In the genomic region with DNA sequence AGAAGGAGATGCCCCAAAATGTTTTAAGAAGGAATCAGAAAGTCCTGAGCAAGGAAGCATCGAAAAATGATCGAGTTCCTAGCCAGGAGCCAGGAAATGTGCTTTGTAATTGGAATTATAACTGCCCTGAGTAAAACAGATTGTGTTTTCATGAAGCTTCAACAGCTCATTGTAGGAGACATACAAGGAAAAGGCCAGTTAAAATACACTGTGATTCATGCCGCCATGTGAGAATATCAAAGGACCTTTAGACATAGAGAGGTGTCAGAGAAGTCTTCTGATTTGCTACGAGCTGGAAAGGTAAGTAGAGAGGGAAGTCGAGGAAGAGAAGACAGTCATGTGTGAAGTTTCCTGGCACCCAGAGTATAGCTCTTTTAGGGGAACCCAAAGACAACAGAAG, we compare ENCODE assay signal across 23 cellular contexts.
A peak's percentile ranks its signal among the peaks of the same experiment; 100 is the strongest.
DNase-seq lines count a peak whose midpoint lies in the region; ATAC-seq and TF ChIP-seq lines count a peak whose summit lies in the region.
"Had no signal": no experiment of that assay in that cellular context is flagged by ENCODE, and none has a peak within 500 bp of the region (broad histone marks: within the 10 kb centered on the region; RNA-seq: fewer than 3 reads in every experiment).

No MANE protein-coding gene starts in this region.

- H3K27me3 ChIP-seq in KMS-11 (ENCODE audit: insufficient read depth, low read depth) (no peaks in the 10 kb centered on the region), gastrocnemius medialis (no peaks in the 10 kb centered on the region)
- H3K27me3 ChIP-seq: upper lobe of right lung had no signal

- TF ChIP-seq POLR2A in gastrocnemius medialis (IDR thresholded peaks at IDR 0.05) = no peak

- H3K4me1 Mint-ChIP-seq in activated CD4-positive, alpha-beta T cell treated with anti-CD3 and anti-CD28 coated beads, Interleukin-2, amount 10 ng/mL, durations not matched to agents 24 days and 14 days = peaks cover 31% of the 10 kb centered on the region

- peaks cover 100% of the 10 kb centered on the region for H3K4me1 ChIP-seq in KMS-11 (ENCODE audit: low read depth, poor library complexity, severe bottlenecking)
- peaks cover 73 to 89% of the 10 kb centered on the region in 2 donors for H3K4me1 ChIP-seq in gastrocnemius medialis

- intact Hi-C loops in activated CD4-positive, alpha-beta T cell treated with anti-CD3 and anti-CD28 coated beads, Interleukin-2, amount 10 ng/mL, durations not matched to agents 24 days and 14 days (cut with micrococcal nuclease) = loop anchor here (1.0 kb wide), 1 partner anchor 8 kb away; no protein-coding TSS in a partner anchor
- intact Hi-C loops in gastrocnemius medialis (cut with DNase I; ENCODE audit: low total_unique reads) = no loop called here

- ATAC-seq in gastrocnemius medialis = peak; percentile 40 to 57
- ATAC-seq in HG03280 (IDR thresholded peaks at IDR 0.05; ENCODE audit: unreplicated experiment) = no peak
- ATAC-seq: lower lobe of right lung, upper lobe of right lung had no signal

- H3K79me2 ChIP-seq in KMS-11 (ENCODE audit: insufficient read depth, low read depth) = peaks cover 100% of the 10 kb centered on the region

- no peak overlapping the region for H3K4me3 Mint-ChIP-seq in activated CD4-positive, alpha-beta T cell treated with anti-CD3 and anti-CD28 coated beads, Interleukin-2, amount 10 ng/mL, durations not matched to agents 24 days and 14 days
- H3K4me3 Mint-ChIP-seq: naive B cell had no signal

- H3K4me2 ChIP-seq in KMS-11 = peak overlapping the region; percentile 32
- H3K4me2 ChIP-seq: SK-N-SH had no signal

- H3K36me3 Mint-ChIP-seq in activated CD4-positive, alpha-beta T cell treated with anti-CD3 and anti-CD28 coated beads, Interleukin-2, amount 10 ng/mL, durations not matched to agents 24 days and 14 days (ENCODE audit: low read depth) = peaks cover 31% of the 10 kb centered on the region

- H3K27me3 Mint-ChIP-seq in activated CD4-positive, alpha-beta T cell treated with anti-CD3 and anti-CD28 coated beads, Interleukin-2, amount 10 ng/mL, durations not matched to agents 24 days and 14 days = no peaks in the 10 kb centered on the region
- H3K27me3 Mint-ChIP-seq: naive B cell had no signal

- DNase-seq in activated CD4-positive, alpha-beta T cell treated with anti-CD3 and anti-CD28 coated beads, Interleukin-2, amount 10 ng/mL, durations not matched to agents 24 days and 14 days = no peak
- DNase-seq in activated CD4-positive, alpha-beta T cell treated with anti-CD3 and anti-CD28 coated beads for 4 hours = no peak
- no peak for DNase-seq in epithelial cell of prostate (ENCODE audit: low read depth, low spot score)
- no peak for DNase-seq in gastrocnemius medialis
- no peak for DNase-seq in RKO (ENCODE audit: low spot score)
- DNase-seq in NCI-H1930 (lab: John Stamatoyannopoulos, UW) = no peak
- DNase-seq: 8988T; activated T-cell treated with anti-CD3 and anti-CD28 coated beads, Interleukin-2, amount 50 U/mL, for 48 hours; aorta; C1 segment of cervical spinal cord; DMS153; foreskin melanocyte; KBM-7; lower lobe of right lung; naive B cell; NCI-H1092; SK-N-SH; T-helper 9 cell; upper lobe of right lung had no signal

- H3K9ac ChIP-seq in KMS-11 = no peak overlapping the region
- H3K9ac ChIP-seq: parathyroid adenoma, SK-N-SH had no signal

- H3K4me3 ChIP-seq in KMS-11 (IDR thresholded peaks at IDR 0.05; ENCODE audit: insufficient read depth, low read depth, low read length) (no peak overlapping the region), gastrocnemius medialis (no peak overlapping the region)
- H3K4me3 ChIP-seq: lower lobe of right lung, skin epidermis, upper lobe of right lung had no signal

- peak overlapping the region; percentile 2 for H3K27ac Mint-ChIP-seq in activated CD4-positive, alpha-beta T cell treated with anti-CD3 and anti-CD28 coated beads, Interleukin-2, amount 10 ng/mL, durations not matched to agents 24 days and 14 days

- H3K9me3 Mint-ChIP-seq in activated CD4-positive, alpha-beta T cell treated with anti-CD3 and anti-CD28 coated beads, Interleukin-2, amount 10 ng/mL, durations not matched to agents 24 days and 14 days = peaks cover 6% of the 10 kb centered on the region
- H3K9me3 Mint-ChIP-seq: naive B cell had no signal

- no peak overlapping the region for H2AFZ ChIP-seq in KMS-11 (ENCODE audit: low read depth)
- H2AFZ ChIP-seq: parathyroid adenoma had no signal

- no peak overlapping the region; the same call in 1 of the 2 replicates for H3K27ac ChIP-seq in KMS-11
- H3K27ac ChIP-seq in epithelial cell of prostate = peak overlapping the region; percentile 60
- H3K27ac ChIP-seq in gastrocnemius medialis = peak overlapping the region; percentile 60 to 74 (median 70)
- H3K27ac ChIP-seq: lower lobe of right lung, parathyroid adenoma, upper lobe of right lung had no signal

- H3K9me3 ChIP-seq in gastrocnemius medialis = no peaks in the 10 kb centered on the region
- H3K9me3 ChIP-seq: lower lobe of right lung, SK-N-SH, upper lobe of right lung had no signal

- peaks cover 72% of the 10 kb centered on the region for H4K20me1 ChIP-seq in KMS-11 (ENCODE audit: insufficient read depth)

- TF ChIP-seq CTCF in KMS-11 (conservative IDR thresholded peaks at IDR 0.05; ENCODE audit: low read depth, low read length) (no peak), gastrocnemius medialis (IDR thresholded peaks at IDR 0.05 in 4 of 5, conservative IDR thresholded peaks at IDR 0.05 in 1 of 5) (no peak)

- H3K36me3 ChIP-seq in KMS-11 (ENCODE audit: insufficient read depth) (no peaks in the 10 kb centered on the region), gastrocnemius medialis (no peaks in the 10 kb centered on the region)
- H3K36me3 ChIP-seq: lower lobe of right lung, upper lobe of right lung had no signal

- in situ Hi-C loops in gastrocnemius medialis (cut with MboI; ENCODE audit: low sequenced_read_pairs in 4 of 4) = no loop called here
